Comparison of ENCODE assay signal across 8 cellular contexts in the genomic region with DNA sequence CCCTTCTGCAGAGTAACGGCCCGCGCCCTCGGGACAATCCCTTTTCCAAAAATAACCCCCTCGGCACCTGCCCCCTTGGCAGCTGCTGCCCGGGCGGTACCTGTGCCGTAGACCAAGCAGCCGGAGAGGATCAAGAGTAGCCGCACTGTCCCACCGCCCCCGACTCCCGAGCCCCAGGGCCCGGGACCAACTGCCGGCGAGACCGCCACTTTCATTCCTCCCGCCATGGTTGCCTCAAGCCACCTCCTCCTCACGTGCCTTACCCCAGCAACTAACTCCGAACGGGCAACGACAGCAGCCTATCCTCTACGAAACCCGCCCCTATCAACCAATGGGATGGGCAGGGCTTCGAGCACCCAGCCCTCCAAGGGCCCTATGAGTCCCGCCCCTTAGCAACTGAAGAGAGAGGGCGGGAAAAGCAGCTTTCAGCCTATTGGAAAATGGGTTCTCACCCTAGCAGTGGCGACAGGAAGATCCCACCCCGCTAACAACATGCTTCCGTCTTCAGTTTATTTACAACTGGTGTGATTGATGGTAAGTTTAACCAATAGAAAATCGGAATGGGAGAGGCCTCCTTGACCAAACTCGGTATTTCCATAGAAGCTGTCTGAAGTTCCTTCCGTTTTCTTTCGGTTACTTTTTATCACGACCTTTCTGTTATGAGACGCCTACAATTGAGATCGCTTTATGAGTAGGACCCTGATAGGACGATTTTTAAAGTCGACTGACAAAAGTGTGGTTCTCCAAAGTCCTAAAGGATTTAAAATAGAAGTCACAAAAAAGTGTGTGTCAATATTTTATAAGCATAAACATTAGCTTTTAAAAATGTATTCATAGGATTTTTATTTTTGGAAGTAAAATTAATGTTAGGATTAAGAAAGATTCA. TPM values are rescaled to one million over a fixed set of nuclear protein-coding genes. Genes with fewer than 3 reads are reported as not detected.
A peak's percentile ranks its signal among the peaks of the same experiment; 100 is the strongest.
DNase-seq lines count a peak whose midpoint lies in the region; ATAC-seq and TF ChIP-seq lines count a peak whose summit lies in the region.

A gene with protein sequence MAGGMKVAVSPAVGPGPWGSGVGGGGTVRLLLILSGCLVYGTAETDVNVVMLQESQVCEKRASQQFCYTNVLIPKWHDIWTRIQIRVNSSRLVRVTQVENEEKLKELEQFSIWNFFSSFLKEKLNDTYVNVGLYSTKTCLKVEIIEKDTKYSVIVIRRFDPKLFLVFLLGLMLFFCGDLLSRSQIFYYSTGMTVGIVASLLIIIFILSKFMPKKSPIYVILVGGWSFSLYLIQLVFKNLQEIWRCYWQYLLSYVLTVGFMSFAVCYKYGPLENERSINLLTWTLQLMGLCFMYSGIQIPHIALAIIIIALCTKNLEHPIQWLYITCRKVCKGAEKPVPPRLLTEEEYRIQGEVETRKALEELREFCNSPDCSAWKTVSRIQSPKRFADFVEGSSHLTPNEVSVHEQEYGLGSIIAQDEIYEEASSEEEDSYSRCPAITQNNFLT (minus strand): TSS at position 273 of the 886 bp plus-strand sequence. CDS start 46 bp downstream, at position 227.

- peaks cover 43% of the 10 kb centered on the region for H3K79me2 ChIP-seq in KMS-11 (ENCODE audit: insufficient read depth, low read depth)

- peak; percentile 100 for DNase-seq in DMS53 treated with DMSO at 0.1 percent for 48 hours (lab: John Stamatoyannopoulos, UW; ENCODE audit: unreplicated experiment)
- peak; percentile 92 to 99 (median 95) for DNase-seq in Peyer's patch
- peak; percentile 92 to 94 for DNase-seq in activated T-cell treated with anti-CD3 and anti-CD28 coated beads, Interleukin-2, amount 50 U/mL, for 48 hours
- DNase-seq in stimulated activated CD8-positive, alpha-beta memory T cell treated with anti-CD3 and anti-CD28 coated beads, Interleukin-7, amount 100 ng/mL, for 4 hours (ENCODE audit: low read depth in 2 of 2) = peak; percentile 91 to 96

- H3K4me1 ChIP-seq in KMS-11 (ENCODE audit: low read depth, poor library complexity, severe bottlenecking) (peaks cover 17% of the 10 kb centered on the region), Peyer's patch (peaks cover 0 to 17% (median 0%) of the 10 kb centered on the region in 4 donors), muscle layer of duodenum (ENCODE audit: control insufficient read depth in 1 of 2, insufficient read depth in 2 of 2, low read length in 2 of 2) (peaks cover 6 to 10% of the 10 kb centered on the region in 2 donors)

- peak within 1 kb of the TSS; percentile 63 for H2AFZ ChIP-seq in KMS-11 (ENCODE audit: low read depth)

- TF ChIP-seq CTCF in KMS-11 (conservative IDR thresholded peaks at IDR 0.05; ENCODE audit: low read depth, low read length) = no peak
- TF ChIP-seq CTCF in Peyer's patch (IDR thresholded peaks at IDR 0.05) = no peak

- H4K20me1 ChIP-seq in KMS-11 (ENCODE audit: insufficient read depth) = no peaks in the 10 kb centered on the region

- H3K27me3 ChIP-seq in KMS-11 (ENCODE audit: insufficient read depth, low read depth) (no peaks in the 10 kb centered on the region), Peyer's patch (no peaks in the 10 kb centered on the region), muscle layer of duodenum (ENCODE audit: low read depth, low read length) (no peaks in the 10 kb centered on the region)

- H3K9me3 ChIP-seq in Peyer's patch (no peaks in the 10 kb centered on the region), muscle layer of duodenum (ENCODE audit: control insufficient read depth in 1 of 2, low read length in 2 of 2) (no peaks in the 10 kb centered on the region)

- H3K27ac ChIP-seq in KMS-11 (peak within 1 kb of the TSS; percentile 86), Peyer's patch (peak within 1 kb of the TSS; percentile 67 to 85 (median 80)), muscle layer of duodenum (ENCODE audit: low read length) (peak within 1 kb of the TSS; percentile 93)

- ATAC-seq in GM21737 (IDR thresholded peaks at IDR 0.05; ENCODE audit: unreplicated experiment) (peak; percentile 97), esophagus mucosa (peak; percentile 100)

- H3K4me3 ChIP-seq in KMS-11 (IDR thresholded peaks at IDR 0.05; ENCODE audit: insufficient read depth, low read depth, low read length) (peak within 1 kb of the TSS; percentile 53), Peyer's patch (peak within 1 kb of the TSS; percentile 74 to 98 (median 80)), muscle layer of duodenum (ENCODE audit: low read depth in 1 of 2, low read length in 2 of 2) (peak within 1 kb of the TSS; percentile 76 to 99)

- peak within 1 kb of the TSS; percentile 79 for H3K4me2 ChIP-seq in KMS-11

- H3K36me3 ChIP-seq in KMS-11 (ENCODE audit: insufficient read depth) (no peaks in the 10 kb centered on the region; the same call in 1 of the 2 replicates), Peyer's patch (no peaks in the 10 kb centered on the region), muscle layer of duodenum (ENCODE audit: control insufficient read depth in 1 of 2, insufficient read depth in 2 of 2, low read length in 2 of 2) (no peaks in the 10 kb centered on the region)

- no peak for TF ChIP-seq POLR2A in Peyer's patch (IDR thresholded peaks at IDR 0.05)

- H3K9ac ChIP-seq in KMS-11 = peak within 1 kb of the TSS; percentile 90

RNA-seq across cellular contexts. Expression of the gene that starts here (rescaled TPM):
- total RNA-seq in Peyer's patch (10 to 100 TPM in 1 of 4 donors, 1 to 10 TPM in 3; 4.6 to 11.6 (median 5.7) TPM), esophagus mucosa (5.7 TPM)

Comparison
In these comparisons a context has a peak if more than half of its experiments do, and no peak if none do; other contexts are left out.
1. Peak in every context shown above with its lines: DNase-seq, ATAC-seq, H3K4me3 ChIP-seq and H3K27ac ChIP-seq.